In the genomic region with DNA sequence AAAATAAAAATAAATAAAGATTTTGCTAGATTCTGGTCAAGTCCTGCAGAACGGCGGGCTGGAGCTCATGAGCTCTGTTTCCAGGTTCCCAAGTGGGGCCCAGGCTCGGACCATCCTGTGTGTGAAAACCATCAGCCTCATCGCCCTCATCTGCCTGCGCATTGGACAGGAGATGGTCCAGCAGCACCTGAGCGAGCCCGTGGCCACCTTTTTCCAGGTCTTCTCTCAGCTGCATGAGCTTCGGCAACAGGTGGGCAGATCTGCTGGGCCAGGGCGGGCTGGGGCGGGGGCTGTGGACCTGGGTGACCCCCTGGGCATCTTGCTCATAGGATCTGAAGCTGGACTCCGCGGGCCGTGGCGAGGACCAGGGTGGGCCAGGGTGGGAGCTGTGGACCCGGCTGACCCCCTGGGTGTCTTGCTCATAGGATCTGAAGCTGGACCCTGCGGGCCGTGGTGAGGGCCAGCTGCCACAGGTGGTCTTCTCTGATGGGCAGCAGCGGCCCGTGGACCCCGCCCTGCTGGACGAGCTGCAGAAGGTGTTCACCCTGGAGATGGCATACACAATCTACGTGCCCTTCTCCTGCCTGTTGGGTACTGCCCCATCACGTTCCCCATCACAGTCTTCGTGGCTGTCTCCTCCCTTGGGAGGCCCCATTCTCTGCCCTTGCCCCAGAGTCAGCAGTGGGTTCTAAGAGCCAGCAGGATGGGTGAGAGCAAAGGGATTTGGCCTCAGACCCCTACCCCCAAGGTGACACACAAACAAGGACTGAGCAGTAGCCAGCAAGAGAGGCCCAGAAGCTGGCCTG, we compare ENCODE assay signal across 15 cellular contexts.
"Had no signal": no experiment of that assay in that cellular context is flagged by ENCODE, and none has a peak within 500 bp of the region (broad histone marks: within the 10 kb centered on the region; RNA-seq: fewer than 3 reads in every experiment).

No MANE protein-coding gene starts in this region.

- H3K27ac ChIP-seq: upper lobe of left lung had no signal

- H3K9me3 ChIP-seq: esophagus muscularis mucosa, left ventricle myocardium inferior, upper lobe of left lung had no signal

- H3K27ac Mint-ChIP-seq: activated CD4-positive, alpha-beta T cell treated with anti-CD3 and anti-CD28 coated beads, Interleukin-2, amount 10 ng/mL, durations not matched to agents 7 days and 5 days; activated naive CD4-positive, alpha-beta T cell treated with anti-CD3 and anti-CD28 coated beads for 36 hours; activated T-helper 17 cell treated with anti-CD3 and anti-CD28 coated beads, Interleukin-2, amount 50 U/mL, for 72 hours; progenitor cell of endocrine pancreas; stimulated activated naive CD8-positive, alpha-beta T cell treated with anti-CD3 and anti-CD28 coated beads, Interleukin-15, amount 100 ng/mL, for 72 hours had no signal

- H3K9me3 Mint-ChIP-seq: activated CD4-positive, alpha-beta T cell treated with anti-CD3 and anti-CD28 coated beads, Interleukin-2, amount 10 ng/mL, durations not matched to agents 7 days and 5 days; activated naive CD4-positive, alpha-beta T cell treated with anti-CD3 and anti-CD28 coated beads for 36 hours; activated T-helper 17 cell treated with anti-CD3 and anti-CD28 coated beads, Interleukin-2, amount 50 U/mL, for 72 hours; stimulated activated naive CD8-positive, alpha-beta T cell treated with anti-CD3 and anti-CD28 coated beads, Interleukin-15, amount 100 ng/mL, for 72 hours had no signal

- H3K4me3 Mint-ChIP-seq: activated CD4-positive, alpha-beta T cell treated with anti-CD3 and anti-CD28 coated beads, Interleukin-2, amount 10 ng/mL, durations not matched to agents 7 days and 5 days; activated naive CD4-positive, alpha-beta T cell treated with anti-CD3 and anti-CD28 coated beads for 36 hours; activated T-helper 17 cell treated with anti-CD3 and anti-CD28 coated beads, Interleukin-2, amount 50 U/mL, for 72 hours; stimulated activated naive CD8-positive, alpha-beta T cell treated with anti-CD3 and anti-CD28 coated beads, Interleukin-15, amount 100 ng/mL, for 72 hours had no signal

- H3K27me3 ChIP-seq: esophagus muscularis mucosa, upper lobe of left lung had no signal

- H3K4me3 ChIP-seq: esophagus muscularis mucosa, left ventricle myocardium inferior, upper lobe of left lung had no signal

- DNase-seq: activated CD4-positive, alpha-beta T cell treated with anti-CD3 and anti-CD28 coated beads, Interleukin-2, amount 10 ng/mL, durations not matched to agents 7 days and 5 days; activated naive CD4-positive, alpha-beta T cell treated with anti-CD3 and anti-CD28 coated beads for 36 hours; hippocampal formation; kidney; left ventricle myocardium inferior; occipital lobe; small intestine; stimulated activated CD4-positive, alpha-beta T cell treated with anti-CD3 and anti-CD28 coated beads, Interleukin-4, amount 100 ng/mL, for 4 hours; stimulated activated CD8-positive, alpha-beta memory T cell treated with anti-CD3 and anti-CD28 coated beads, Interleukin-4, amount 100 ng/mL, for 48 hours; stimulated activated naive CD8-positive, alpha-beta T cell treated with anti-CD3 and anti-CD28 coated beads, Interleukin-15, amount 100 ng/mL, for 72 hours had no signal

- ATAC-seq: activated T-helper 17 cell treated with anti-CD3 and anti-CD28 coated beads, Interleukin-2, amount 50 U/mL, for 72 hours; right cardiac atrium; stimulated activated naive CD8-positive, alpha-beta T cell treated with anti-CD3 and anti-CD28 coated beads, Interleukin-15, amount 100 ng/mL, for 72 hours had no signal
